In genomic region chr12:123062682-123063426, GRCh38 we compare ENCODE assay signal across 8 cellular contexts.
A peak's percentile ranks its signal among the peaks of the same experiment; 100 is the strongest.
DNase-seq lines count a peak whose midpoint lies in the region; ATAC-seq and TF ChIP-seq lines count a peak whose summit lies in the region.

No MANE protein-coding gene starts in this region.

- no peak overlapping the region for H3K4me3 Mint-ChIP-seq in CD8-positive, alpha-beta memory T cell
- no peak overlapping the region for H3K4me3 Mint-ChIP-seq in T-cell

- POLR2A ChIA-PET in CD8-positive, alpha-beta memory T cell (lab: Charles Lee) = no interaction called here
- POLR2A ChIA-PET in T-cell (lab: Charles Lee) = no interaction called here

- TF ChIP-seq CTCF in RWPE2 (IDR thresholded peaks at IDR 0.05; ENCODE audit: poor library complexity, severe bottlenecking) (no peak), fibroblast of pulmonary artery (IDR thresholded peaks at IDR 0.05; ENCODE audit: low read length, missing control alignments) (no peak), spleen (IDR thresholded peaks at IDR 0.05 in 8 of 11, conservative IDR thresholded peaks at IDR 0.05 in 3 of 11) (peak in 1 of 11 experiments; percentile 5)

- no peak overlapping the region for H3K27ac ChIP-seq in RWPE2 (ENCODE audit: poor library complexity, severe bottlenecking)
- H3K27ac ChIP-seq in spleen = peak overlapping the region in 6 of 8 donors; percentile 17 to 64 (median 48)
- H3K27ac ChIP-seq in CD8-positive, alpha-beta memory T cell (ENCODE audit: low read depth, low read length) = no peak overlapping the region

- peaks cover 0 to 1% (median 0%) of the 10 kb centered on the region in 3 donors for H3K36me3 Mint-ChIP-seq in CD8-positive, alpha-beta memory T cell
- peaks cover 3% of the 10 kb centered on the region for H3K36me3 Mint-ChIP-seq in T-cell

- no peaks in the 10 kb centered on the region for H3K27me3 Mint-ChIP-seq in CD8-positive, alpha-beta memory T cell
- H3K27me3 Mint-ChIP-seq in T-cell = no peaks in the 10 kb centered on the region

- H3K4me1 ChIP-seq in RWPE2 (ENCODE audit: insufficient read depth, poor library complexity, severe bottlenecking) (peaks cover 13% of the 10 kb centered on the region), spleen (peaks cover 23 to 85% (median 56%) of the 10 kb centered on the region in 6 donors)
- peaks cover 18% of the 10 kb centered on the region for H3K4me1 ChIP-seq in CD8-positive, alpha-beta memory T cell (ENCODE audit: insufficient read depth, low read length)

- no peaks in the 10 kb centered on the region for H3K9me3 ChIP-seq in RWPE2 (ENCODE audit: severe bottlenecking)
- H3K9me3 ChIP-seq in spleen = no peaks in the 10 kb centered on the region
- H3K9me3 ChIP-seq in CD8-positive, alpha-beta memory T cell (ENCODE audit: low read length) = no peaks in the 10 kb centered on the region

- ATAC-seq in RWPE2 (ENCODE audit: low read depth) (peak; percentile 68), T-cell (replicated peaks in 1 of 4) (no peak)

- H3K27me3 ChIP-seq in RWPE2 (ENCODE audit: insufficient read depth, poor library complexity, severe bottlenecking) = no peaks in the 10 kb centered on the region
- no peaks in the 10 kb centered on the region for H3K27me3 ChIP-seq in spleen (replicated peaks in 1 of 7)
- H3K27me3 ChIP-seq in CD8-positive, alpha-beta memory T cell (ENCODE audit: insufficient read depth, low read length, poor library complexity, severe bottlenecking) = no peaks in the 10 kb centered on the region

- H3K9me3 Mint-ChIP-seq in CD8-positive, alpha-beta memory T cell = no peaks in the 10 kb centered on the region
- no peaks in the 10 kb centered on the region for H3K9me3 Mint-ChIP-seq in T-cell

- CTCF ChIA-PET in CD8-positive, alpha-beta memory T cell (lab: Charles Lee) = interaction anchor here (1.0 kb wide), 1 partner anchor 13 kb away, joined by 3 read pairs; no protein-coding TSS in a partner anchor
- CTCF ChIA-PET in T-cell (lab: Charles Lee) = interaction anchor here (0.6 to 1.0 kb wide), 3 partner anchors 16 to 185 kb away, joined by 3 to 4 read pairs (median 3); no protein-coding TSS in a partner anchor

- no peak overlapping the region for H3K27ac Mint-ChIP-seq in CD8-positive, alpha-beta memory T cell
- H3K27ac Mint-ChIP-seq in T-cell = no peak overlapping the region

- H3K4me1 Mint-ChIP-seq in CD8-positive, alpha-beta memory T cell = peaks cover 7 to 25% (median 10%) of the 10 kb centered on the region in 3 donors
- peaks cover 51 to 73% (median 62%) of the 10 kb centered on the region in 3 donors for H3K4me1 Mint-ChIP-seq in T-cell

- intact Hi-C loops in spleen (cut with DNase I; ENCODE audit: low total_unique reads) = no loop called here
- intact Hi-C loops in head of caudate nucleus (cut with DNase I) = no loop called here

- H3K36me3 ChIP-seq in RWPE2 (ENCODE audit: low read depth) (no peaks in the 10 kb centered on the region), spleen (no peaks in the 10 kb centered on the region)
- H3K36me3 ChIP-seq in CD8-positive, alpha-beta memory T cell (ENCODE audit: insufficient read depth, low read length) = no peaks in the 10 kb centered on the region

- H3K4me3 ChIP-seq in RWPE2 (ENCODE audit: severe bottlenecking) (no peak overlapping the region), fibroblast of pulmonary artery (replicated peaks; ENCODE audit: low read depth, low read length) (no peak overlapping the region), spleen (no peak overlapping the region)
- no peak overlapping the region for H3K4me3 ChIP-seq in CD8-positive, alpha-beta memory T cell (ENCODE audit: low read length)

- TF ChIP-seq POLR2A in spleen (IDR thresholded peaks at IDR 0.05) = no peak

- 38 to 56% (median 52%) methylated on average over 5 to 8 of the region's 8 CpGs for WGBS in spleen, 5 donors

- DNase-seq in HCEC 1CT (peak; percentile 92), RWPE2 (ENCODE audit: low spot score) (no peak), fibroblast of pulmonary artery (ENCODE audit: low read depth) (peak; percentile 52), spleen (no peak), head of caudate nucleus (no peak), activated T-cell treated with anti-CD3 and anti-CD28 coated beads for 4 hours (no peak), T-cell (no peak)
- DNase-seq in CD8-positive, alpha-beta memory T cell = no peak

Comparison
In these comparisons a context has a peak if more than half of its experiments do, and no peak if none do; other contexts are left out.
1. DNase-seq: peak in HCEC 1CT (single experiment) and fibroblast of pulmonary artery (single experiment); none in RWPE2 (single experiment), spleen (single experiment), head of caudate nucleus (0 of 42), CD8-positive, alpha-beta memory T cell (0 of 5), activated T-cell treated with anti-CD3 and anti-CD28 coated beads for 4 hours (single experiment) and T-cell (0 of 34).
2. H3K27ac ChIP-seq: peak in spleen (6 of 8); none in RWPE2 (single experiment) and CD8-positive, alpha-beta memory T cell (single experiment).